8 cellular contexts compared by ENCODE assay signal in genomic region chr3:195443391-195443989, GRCh38. TPM values are rescaled to one million over a fixed set of nuclear protein-coding genes. Genes with fewer than 3 reads are reported as not detected.
A peak's percentile ranks its signal among the peaks of the same experiment; 100 is the strongest.
DNase-seq lines count a peak whose midpoint lies in the region; ATAC-seq, FAIRE-seq and TF ChIP-seq lines count a peak whose summit lies in the region.

No MANE protein-coding gene starts in this region.

- POLR2A ChIA-PET in AG04450 (lab: Yijun Ruan, JAX), result interaction anchor here (0.6 to 3.6 kb wide), 8 partner anchors 7 to 173 kb away, joined by 3 to 14 read pairs (median 6); partner anchors contain the start of genes PPP1R2 and XXYLT1

- H3K4me1 ChIP-seq in HUES6 (ENCODE audit: control insufficient read depth, insufficient read depth, low read length) (peaks cover 18% of the 10 kb centered on the region), muscle layer of colon (ENCODE audit: insufficient read depth, low read length) (peaks cover 26% of the 10 kb centered on the region)

- H3K4me3 ChIP-seq in AG04450 (ENCODE audit: low read depth, low read length) (peak overlapping the region; percentile 30), HUES6 (ENCODE audit: low read depth, low read length) (peak overlapping the region; percentile 37), brain microvascular endothelial cell (ENCODE audit: low read depth, low read length) (peak overlapping the region; percentile 16), muscle layer of colon (ENCODE audit: low read depth in 1 of 2, low read length in 2 of 2) (peak overlapping the region in 1 of 2 donors; percentile 49)

- no peak for FAIRE-seq in urothelium cell line (lab: Jason Lieb, UNC)

- DNase-seq in AG04450 (ENCODE audit: low read depth, low spot score) (no peak), brain microvascular endothelial cell (no peak), cerebellar nuclear complex (lab: John Stamatoyannopoulos, UW) (no peak), NCI-H187 (lab: John Stamatoyannopoulos, UW) (no peak), urothelium cell line (ENCODE audit: low spot score) (no peak)

- CTCF ChIA-PET in AG04450 (lab: Charles Lee), result interaction anchor here (1.9 kb wide), 1 partner anchor 173 kb away, joined by 8 read pairs; the partner anchor contains the start of gene XXYLT1

- no peak for ATAC-seq in HG03469 (IDR thresholded peaks at IDR 0.05; ENCODE audit: unreplicated experiment)

- H3K36me3 ChIP-seq in HUES6 (ENCODE audit: control insufficient read depth, insufficient read depth, low read length), result no peaks in the 10 kb centered on the region
- H3K36me3 ChIP-seq in brain microvascular endothelial cell (replicated peaks), result no peaks in the 10 kb centered on the region
- H3K36me3 ChIP-seq in muscle layer of colon (ENCODE audit: insufficient read depth, low read length), result no peaks in the 10 kb centered on the region

- TF ChIP-seq CTCF in AG04450 (IDR thresholded peaks at IDR 0.05; ENCODE audit: low read depth, low read length) (no peak), brain microvascular endothelial cell (IDR thresholded peaks at IDR 0.05; ENCODE audit: low read depth, low read length, missing control alignments) (no peak)

- H3K9me3 ChIP-seq in AG04450 (ENCODE audit: control insufficient read depth, insufficient read depth, low read length), result no peaks in the 10 kb centered on the region; the same call in 1 of the 2 replicates
- H3K9me3 ChIP-seq in HUES6 (ENCODE audit: control insufficient read depth, insufficient read depth, low read depth, low read length), result no peaks in the 10 kb centered on the region
- no peaks in the 10 kb centered on the region for H3K9me3 ChIP-seq in muscle layer of colon (ENCODE audit: low read length)

- in situ Hi-C loops in brain microvascular endothelial cell (cut with HindIII; ENCODE audit: low pct_ligation_motif_present, low sequenced_read_pairs), result no loop called here

- no peaks in the 10 kb centered on the region for H3K27me3 ChIP-seq in AG04450 (ENCODE audit: control insufficient read depth, insufficient read depth, low read length)
- H3K27me3 ChIP-seq in HUES6 (ENCODE audit: control insufficient read depth, insufficient read depth, low read length), result no peaks in the 10 kb centered on the region
- H3K27me3 ChIP-seq in brain microvascular endothelial cell (replicated peaks), result no peaks in the 10 kb centered on the region
- no peaks in the 10 kb centered on the region for H3K27me3 ChIP-seq in muscle layer of colon (ENCODE audit: control insufficient read depth in 1 of 2, insufficient read depth in 2 of 2, low read length in 2 of 2)

- H3K9ac ChIP-seq in HUES6 (ENCODE audit: low read length) (no peak overlapping the region), muscle layer of colon (ENCODE audit: low read length) (peak overlapping the region; percentile 41)

- H3K27ac ChIP-seq in AG04450 (ENCODE audit: low read depth, low read length) (no peak overlapping the region), HUES6 (ENCODE audit: low read depth, low read length) (no peak overlapping the region), brain microvascular endothelial cell (no peak overlapping the region), muscle layer of colon (ENCODE audit: low read depth, low read length) (peak overlapping the region; percentile 15)

RNA-seq across cellular contexts. Expression of gene ACAP2, which starts 0.7 kb away (rescaled TPM):
- polyA plus RNA-seq in AG04450 (2011; rRNA removed), result 35.9 and 50.2 TPM in 2 replicates
- polyA minus RNA-seq in AG04450 (2011; rRNA and poly(A)+ RNA removed), result 65.5 and 80.1 TPM in 2 replicates
